In genomic region chr1:168320805-168321577, GRCh38 we compare ENCODE assay signal across 8 cellular contexts.
DNase-seq lines count a peak whose midpoint lies in the region; ATAC-seq, FAIRE-seq and TF ChIP-seq lines count a peak whose summit lies in the region.

No MANE protein-coding gene starts in this region.

- no peak for TF ChIP-seq CTCF in brain microvascular endothelial cell (IDR thresholded peaks at IDR 0.05; ENCODE audit: low read depth, low read length, missing control alignments)

- in situ Hi-C loops in brain microvascular endothelial cell (cut with HindIII; ENCODE audit: low pct_ligation_motif_present, low sequenced_read_pairs): no loop called here

- no peaks in the 10 kb centered on the region for H3K36me3 ChIP-seq in brain microvascular endothelial cell (replicated peaks)

- ATAC-seq in GM19324 (IDR thresholded peaks at IDR 0.05; ENCODE audit: low FRiP score, unreplicated experiment): no peak

- peak overlapping the region; percentile 53 for H3K27ac ChIP-seq in brain microvascular endothelial cell

- H3K27me3 ChIP-seq in brain microvascular endothelial cell (replicated peaks): no peaks in the 10 kb centered on the region

- no peak overlapping the region for H3K4me3 ChIP-seq in brain microvascular endothelial cell (ENCODE audit: low read depth, low read length)

- no peak for FAIRE-seq in urothelium cell line (lab: Jason Lieb, UNC)

- peak; percentile 14 to 18 for DNase-seq in stimulated activated CD4-positive, alpha-beta T cell treated with anti-CD3 and anti-CD28 coated beads, Interleukin-15, amount 100 ng/mL, for 48 hours (ENCODE audit: low read depth in 2 of 2)
- DNase-seq in stimulated activated CD4-positive, alpha-beta T cell treated with anti-CD3 and anti-CD28 coated beads, Interleukin-4, amount 100 ng/mL, for 1 hour: no peak
- DNase-seq in brain microvascular endothelial cell (peak; percentile 87), left kidney (ENCODE audit: low read depth, low spot score) (peak; percentile 10), urothelium cell line (ENCODE audit: low spot score) (peak; percentile 68), D341Med (ENCODE audit: low spot score) (no peak), NCI-H510A treated with DMSO at 0.1 percent for 48 hours (lab: John Stamatoyannopoulos, UW) (no peak)

Comparison
In these comparisons a context has a peak if more than half of its experiments do, and no peak if none do; other contexts are left out.
1. DNase-seq: peak in stimulated activated CD4-positive, alpha-beta T cell treated with anti-CD3 and anti-CD28 coated beads, Interleukin-15, amount 100 ng/mL, for 48 hours (2 of 2), brain microvascular endothelial cell (single experiment), left kidney (single experiment) and urothelium cell line (single experiment); none in stimulated activated CD4-positive, alpha-beta T cell treated with anti-CD3 and anti-CD28 coated beads, Interleukin-4, amount 100 ng/mL, for 1 hour (single experiment), D341Med (single experiment) and NCI-H510A treated with DMSO at 0.1 percent for 48 hours (single experiment).